ENCODE assay signal across 8 cellular contexts in the genomic region with DNA sequence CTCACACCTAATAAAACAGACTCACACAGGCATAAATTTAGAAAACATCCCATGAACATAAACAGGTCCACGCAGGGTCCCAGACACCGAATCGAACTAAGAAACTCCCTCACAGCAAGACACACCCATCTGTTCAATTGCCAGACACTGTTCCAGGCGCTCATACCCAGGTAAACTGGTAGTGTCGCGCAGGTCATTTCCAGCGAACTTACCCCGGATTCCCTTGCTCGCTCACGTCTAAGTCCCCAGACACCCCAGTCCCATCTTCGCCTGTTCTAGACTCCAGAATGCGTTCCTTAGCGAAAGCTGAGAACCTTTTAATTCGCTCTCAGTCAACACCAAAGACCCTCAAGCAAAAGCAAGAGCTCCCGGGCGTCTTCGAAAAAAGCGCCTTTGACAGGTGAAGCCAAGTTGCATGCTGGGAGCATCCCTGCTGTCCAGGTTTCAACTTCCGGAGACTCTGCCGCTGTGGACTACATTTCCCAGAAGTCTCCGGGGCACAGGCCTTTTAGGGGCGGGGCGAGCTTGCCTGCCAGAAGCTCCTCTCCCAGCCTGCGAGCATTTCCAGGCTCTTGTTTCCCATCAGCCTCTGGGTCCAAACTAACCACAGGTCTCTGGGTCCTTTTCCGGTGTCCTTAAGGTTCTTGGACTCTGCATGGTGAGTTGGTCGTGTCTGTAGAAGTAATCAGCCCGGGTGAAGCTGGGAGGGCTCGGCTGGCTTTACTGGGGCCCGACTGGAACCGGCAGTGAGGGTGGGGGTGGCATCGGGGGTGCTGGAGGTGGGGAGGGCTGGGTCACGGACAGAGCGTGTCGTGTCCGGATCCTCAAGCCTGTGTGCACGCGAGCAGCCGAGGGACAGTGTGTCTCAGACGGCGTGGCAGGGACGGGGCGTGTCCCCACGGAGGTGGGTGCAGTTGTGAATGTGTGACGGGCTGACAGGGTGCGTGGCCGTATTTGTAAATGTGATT. TPM values are rescaled to one million over a fixed set of nuclear protein-coding genes. Genes with fewer than 3 reads are reported as not detected.
DNase-seq lines count a peak whose midpoint lies in the region; ATAC-seq and TF ChIP-seq lines count a peak whose summit lies in the region.

A gene (plus strand): TSS at position 535 of the 968 bp plus-strand sequence. CDS start 6,184 bp downstream, outside the sequence.

- no peaks in the 10 kb centered on the region for H3F3A ChIP-seq in SK-N-SH (replicated peaks; ENCODE audit: insufficient read depth)

- no peaks in the 10 kb centered on the region for H4K20me1 ChIP-seq in SK-N-SH (ENCODE audit: insufficient read depth)

- H2AFZ ChIP-seq in SK-N-SH (ENCODE audit: low read depth): peak within 1 kb of the TSS; percentile 99

- intact Hi-C loops in head of caudate nucleus (cut with DNase I): no loop called here

- peak within 1 kb of the TSS; percentile 46 for H3K27ac Mint-ChIP-seq in activated naive CD8-positive, alpha-beta T cell

- no peaks in the 10 kb centered on the region for H3K9me2 ChIP-seq in SK-N-SH

- POLR2A ChIA-PET in SK-N-SH (lab: Yijun Ruan, JAX): interaction anchor here (0.6 to 1.0 kb wide), 2 partner anchors 74 to 108 kb away, joined by 3 to 5 read pairs; a partner anchor contains a TSS

- H3K4me1 Mint-ChIP-seq in activated naive CD8-positive, alpha-beta T cell (ENCODE audit: low read depth): peaks cover 20% of the 10 kb centered on the region

- peaks cover 2% of the 10 kb centered on the region for H3K27me3 Mint-ChIP-seq in activated naive CD8-positive, alpha-beta T cell

- TF ChIP-seq RAD21 in SK-N-SH (IDR thresholded peaks at IDR 0.05; ENCODE audit: low read length): no peak

- H3K9ac ChIP-seq in SK-N-SH: peak within 1 kb of the TSS; percentile 61

- H3K36me3 ChIP-seq in SK-N-SH (replicated peaks in 1 of 2; ENCODE audit: control insufficient read depth in 1 of 2, insufficient read depth in 2 of 2, low read length in 1 of 2): peaks cover 13 to 33% of the 10 kb centered on the region in 2 experiments

- H3K4me1 ChIP-seq in SK-N-SH (ENCODE audit: control insufficient read depth in 1 of 2, insufficient read depth in 2 of 2, low read depth in 1 of 2, low read length in 1 of 2): peaks cover 0 to 4% of the 10 kb centered on the region in 2 experiments; a peak in 1 of 4 replicates

- peak; percentile 97 for ATAC-seq in omental fat pad (ENCODE audit: low FRiP score)

- H3K4me3 ChIP-seq in SK-N-SH (ENCODE audit: low read depth in 2 of 2, low read length in 1 of 2): peak within 1 kb of the TSS; percentile 70 to 82

- DNase-seq in DMS153 treated with DMSO at 0.1 percent for 48 hours (lab: John Stamatoyannopoulos, UW; ENCODE audit: unreplicated experiment) (peak; percentile 79), GOT3 (lab: John Stamatoyannopoulos, UW) (peak; percentile 11), MV-4-11 (lab: John Stamatoyannopoulos, UW) (peak; percentile 90), SK-N-SH (peak; percentile 90), head of caudate nucleus (peak; percentile 89 to 98 (median 94)), omental fat pad (ENCODE audit: low spot score) (peak; percentile 82)

- no peak for TF ChIP-seq EP300 in SK-N-SH (IDR thresholded peaks at IDR 0.05; ENCODE audit: borderline replicate concordance in 1 of 2, low read depth in 1 of 2, low read length in 1 of 2)

- H3K9me3 Mint-ChIP-seq in activated naive CD8-positive, alpha-beta T cell (ENCODE audit: low read depth): no peaks in the 10 kb centered on the region

- no peaks in the 10 kb centered on the region for H3K9me3 ChIP-seq in SK-N-SH

- peaks cover 18% of the 10 kb centered on the region for H3K79me2 ChIP-seq in SK-N-SH (ENCODE audit: insufficient read depth)

- peak within 1 kb of the TSS; percentile 80 for H3K4me2 ChIP-seq in SK-N-SH

- no peak for TF ChIP-seq CTCF in SK-N-SH (IDR thresholded peaks at IDR 0.05)
- no peak for TF ChIP-seq CTCF in omental fat pad (IDR thresholded peaks at IDR 0.05)

- CTCF ChIA-PET in SK-N-SH (lab: Yijun Ruan, JAX): interaction anchor here (1.6 kb wide), 1 partner anchor 17 kb away, joined by 4 read pairs; no protein-coding TSS in a partner anchor

- H3K4me3 Mint-ChIP-seq in activated naive CD8-positive, alpha-beta T cell: peak within 1 kb of the TSS; percentile 91

- peaks cover 15% of the 10 kb centered on the region for H3K36me3 Mint-ChIP-seq in activated naive CD8-positive, alpha-beta T cell

- 37% methylated on average over 34 of the region's 46 CpGs for WGBS in SK-N-SH (ENCODE audit: low lambda C conversion rate)

- H3K27me3 ChIP-seq in SK-N-SH (ENCODE audit: insufficient read depth): no peaks in the 10 kb centered on the region

- peak within 1 kb of the TSS; percentile 37 to 65; a peak in 3 of 4 replicates for H3K27ac ChIP-seq in SK-N-SH (ENCODE audit: low read depth in 2 of 2, low read length in 1 of 2)
- no peak within 1 kb of the TSS for H3K27ac ChIP-seq in temporal lobe (ENCODE audit: low read depth, low read length)

TF ChIP-seq in SK-N-SH, 30 proteins besides CTCF, POLR2A, EP300 and RAD21 (continues in another document):
- TF ChIP-seq FOSL2 (IDR thresholded peaks at IDR 0.05; ENCODE audit: borderline replicate concordance, low read depth) (no peak), YY1 (IDR thresholded peaks at IDR 0.05; ENCODE audit: low read depth) (no peak), NFIC (IDR thresholded peaks at IDR 0.05; ENCODE audit: borderline replicate concordance) (no peak), MXI1 (IDR thresholded peaks at IDR 0.05; ENCODE audit: low read depth, low read length) (peak; percentile 92), TEAD4 (IDR thresholded peaks at IDR 0.05; ENCODE audit: borderline replicate concordance, insufficient read depth) (no peak), EZH2phosphoT487 (IDR thresholded peaks at IDR 0.05; ENCODE audit: borderline replicate concordance, low read depth) (no peak), RXRA (IDR thresholded peaks at IDR 0.05; ENCODE audit: borderline replicate concordance, low read depth) (no peak), JUND (IDR thresholded peaks at IDR 0.05) (no peak), RFX5 (IDR thresholded peaks at IDR 0.05; ENCODE audit: low read length) (no peak), MEF2A (IDR thresholded peaks at IDR 0.05; ENCODE audit: borderline replicate concordance, low read depth) (no peak), NRF1 (IDR thresholded peaks at IDR 0.05; ENCODE audit: low read depth, low read length) (no peak), RCOR1 (IDR thresholded peaks at IDR 0.05; ENCODE audit: low read length) (no peak; the same call in 1 of the 2 replicates), TCF12 (IDR thresholded peaks at IDR 0.05) (no peak), GATA2 (CRISPR knock-in tag; IDR thresholded peaks at IDR 0.05) (no peak), SMC3 (IDR thresholded peaks at IDR 0.05; ENCODE audit: low read depth, low read length) (no peak), CHD2 (IDR thresholded peaks at IDR 0.05; ENCODE audit: low read length, partially characterized antibody) (peak; percentile 79), FOXM1 (IDR thresholded peaks at IDR 0.05; ENCODE audit: low read depth) (no peak)
- TF ChIP-seq, protein P1, sequence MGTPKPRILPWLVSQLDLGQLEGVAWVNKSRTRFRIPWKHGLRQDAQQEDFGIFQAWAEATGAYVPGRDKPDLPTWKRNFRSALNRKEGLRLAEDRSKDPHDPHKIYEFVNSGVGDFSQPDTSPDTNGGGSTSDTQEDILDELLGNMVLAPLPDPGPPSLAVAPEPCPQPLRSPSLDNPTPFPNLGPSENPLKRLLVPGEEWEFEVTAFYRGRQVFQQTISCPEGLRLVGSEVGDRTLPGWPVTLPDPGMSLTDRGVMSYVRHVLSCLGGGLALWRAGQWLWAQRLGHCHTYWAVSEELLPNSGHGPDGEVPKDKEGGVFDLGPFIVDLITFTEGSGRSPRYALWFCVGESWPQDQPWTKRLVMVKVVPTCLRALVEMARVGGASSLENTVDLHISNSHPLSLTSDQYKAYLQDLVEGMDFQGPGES (IDR thresholded peaks at IDR 0.05; ENCODE audit: low read depth, low read length): no peak
- TF ChIP-seq, protein P2, sequence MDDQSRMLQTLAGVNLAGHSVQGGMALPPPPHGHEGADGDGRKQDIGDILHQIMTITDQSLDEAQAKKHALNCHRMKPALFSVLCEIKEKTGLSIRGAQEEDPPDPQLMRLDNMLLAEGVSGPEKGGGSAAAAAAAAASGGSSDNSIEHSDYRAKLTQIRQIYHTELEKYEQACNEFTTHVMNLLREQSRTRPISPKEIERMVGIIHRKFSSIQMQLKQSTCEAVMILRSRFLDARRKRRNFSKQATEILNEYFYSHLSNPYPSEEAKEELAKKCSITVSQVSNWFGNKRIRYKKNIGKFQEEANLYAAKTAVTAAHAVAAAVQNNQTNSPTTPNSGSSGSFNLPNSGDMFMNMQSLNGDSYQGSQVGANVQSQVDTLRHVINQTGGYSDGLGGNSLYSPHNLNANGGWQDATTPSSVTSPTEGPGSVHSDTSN (IDR thresholded peaks at IDR 0.05): no peak
- TF ChIP-seq, protein P3, sequence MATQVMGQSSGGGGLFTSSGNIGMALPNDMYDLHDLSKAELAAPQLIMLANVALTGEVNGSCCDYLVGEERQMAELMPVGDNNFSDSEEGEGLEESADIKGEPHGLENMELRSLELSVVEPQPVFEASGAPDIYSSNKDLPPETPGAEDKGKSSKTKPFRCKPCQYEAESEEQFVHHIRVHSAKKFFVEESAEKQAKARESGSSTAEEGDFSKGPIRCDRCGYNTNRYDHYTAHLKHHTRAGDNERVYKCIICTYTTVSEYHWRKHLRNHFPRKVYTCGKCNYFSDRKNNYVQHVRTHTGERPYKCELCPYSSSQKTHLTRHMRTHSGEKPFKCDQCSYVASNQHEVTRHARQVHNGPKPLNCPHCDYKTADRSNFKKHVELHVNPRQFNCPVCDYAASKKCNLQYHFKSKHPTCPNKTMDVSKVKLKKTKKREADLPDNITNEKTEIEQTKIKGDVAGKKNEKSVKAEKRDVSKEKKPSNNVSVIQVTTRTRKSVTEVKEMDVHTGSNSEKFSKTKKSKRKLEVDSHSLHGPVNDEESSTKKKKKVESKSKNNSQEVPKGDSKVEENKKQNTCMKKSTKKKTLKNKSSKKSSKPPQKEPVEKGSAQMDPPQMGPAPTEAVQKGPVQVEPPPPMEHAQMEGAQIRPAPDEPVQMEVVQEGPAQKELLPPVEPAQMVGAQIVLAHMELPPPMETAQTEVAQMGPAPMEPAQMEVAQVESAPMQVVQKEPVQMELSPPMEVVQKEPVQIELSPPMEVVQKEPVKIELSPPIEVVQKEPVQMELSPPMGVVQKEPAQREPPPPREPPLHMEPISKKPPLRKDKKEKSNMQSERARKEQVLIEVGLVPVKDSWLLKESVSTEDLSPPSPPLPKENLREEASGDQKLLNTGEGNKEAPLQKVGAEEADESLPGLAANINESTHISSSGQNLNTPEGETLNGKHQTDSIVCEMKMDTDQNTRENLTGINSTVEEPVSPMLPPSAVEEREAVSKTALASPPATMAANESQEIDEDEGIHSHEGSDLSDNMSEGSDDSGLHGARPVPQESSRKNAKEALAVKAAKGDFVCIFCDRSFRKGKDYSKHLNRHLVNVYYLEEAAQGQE (IDR thresholded peaks at IDR 0.05; ENCODE audit: low read depth, low read length): no peak

RNA-seq across cellular contexts. Expression of the gene that starts here (rescaled TPM):
- 1.6 and 2.6 TPM in 2 replicates for polyA plus RNA-seq in SK-N-SH (2012; rRNA removed)
- polyA plus RNA-seq in SK-N-SH (2012; cell fraction: cytosol; rRNA removed): 2.1 and 2.5 TPM in 2 replicates
- 2.8 and 5.4 TPM in 2 replicates for polyA plus RNA-seq in SK-N-SH (2012; cell fraction: nucleus; rRNA removed)
- total RNA-seq in omental fat pad: 10 to 100 TPM in 1 of 4 donors, 1 to 10 TPM in 3; 4.8 to 20.5 (median 7.3) TPM
- 25.1 TPM for total RNA-seq in temporal lobe

Comparison
In these comparisons a context has a peak if more than half of its experiments do, and no peak if none do; other contexts are left out.
1. DNase-seq: peak in every context shown above with its lines; median percentile 94 in head of caudate nucleus; 90 in MV-4-11; 90 in SK-N-SH; 82 in omental fat pad; 79 in DMS153 treated with DMSO at 0.1 percent for 48 hours; 11 in GOT3.